In the genomic region with DNA sequence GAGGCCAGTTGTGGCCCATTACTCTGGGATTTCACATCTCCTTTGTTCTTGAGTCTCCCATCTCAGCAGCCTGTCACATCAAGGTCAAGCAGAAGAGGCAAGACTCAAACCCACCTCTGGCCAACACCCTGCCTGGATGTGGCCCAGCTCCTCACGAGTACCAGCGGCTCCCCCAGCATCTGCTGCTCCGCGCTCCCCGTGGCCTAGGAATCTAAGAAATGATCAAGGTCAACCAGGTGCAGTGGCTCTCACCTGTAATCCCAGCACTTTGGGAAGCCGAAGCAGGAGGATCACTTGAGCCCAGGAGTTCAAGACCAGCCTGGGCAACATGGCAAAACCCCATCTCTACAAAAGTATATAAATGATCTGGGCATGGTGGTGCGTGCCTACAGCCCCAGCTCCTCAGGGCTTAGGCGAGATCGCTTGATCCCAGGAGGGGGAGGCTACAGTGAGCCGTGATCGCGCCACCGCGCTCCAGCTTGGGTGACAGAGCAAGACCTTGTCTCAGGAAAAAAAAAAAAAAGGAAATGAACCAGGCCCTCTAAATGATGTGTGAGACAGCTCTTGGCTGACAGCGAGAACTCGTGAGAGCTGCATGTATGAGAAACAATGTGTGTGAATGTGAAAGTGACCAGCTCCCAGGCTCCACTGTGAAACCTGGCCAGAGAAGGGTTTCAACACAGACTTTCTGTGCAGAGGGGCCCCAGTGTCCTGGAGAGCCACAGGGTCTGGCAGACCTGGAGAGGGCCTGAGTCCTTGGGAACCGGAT, we compare ENCODE assay signal across 11 cellular contexts.
DNase-seq lines count a peak whose midpoint lies in the region; ATAC-seq, FAIRE-seq and TF ChIP-seq lines count a peak whose summit lies in the region.
"Had no signal": no experiment of that assay in that cellular context is flagged by ENCODE, and none has a peak within 500 bp of the region (broad histone marks: within the 10 kb centered on the region; RNA-seq: fewer than 3 reads in every experiment).

No MANE protein-coding gene starts in this region.

- H3K79me2 ChIP-seq in PC-3 (ENCODE audit: low read length): no peaks in the 10 kb centered on the region

- CTCF ChIA-PET in PC-3 (lab: Charles Lee): no interaction called here

- peaks cover 20% of the 10 kb centered on the region for H3K4me1 ChIP-seq in PC-3 (ENCODE audit: insufficient read depth, low read length)

- H3K27ac ChIP-seq in PC-3 (ENCODE audit: low read length): no peak overlapping the region

- H2AFZ ChIP-seq in PC-3 (ENCODE audit: low read length): no peak overlapping the region

- ATAC-seq in HG02798 (IDR thresholded peaks at IDR 0.05; ENCODE audit: poor library complexity, unreplicated experiment): peak; percentile 80
- no peak for ATAC-seq in sciatic nerve
- no peak for ATAC-seq in PC-3

- H3K9me3 ChIP-seq in PC-3 (ENCODE audit: low read length): no peaks in the 10 kb centered on the region

- H3K27me3 ChIP-seq in PC-3 (ENCODE audit: low read length): no peaks in the 10 kb centered on the region

- POLR2A ChIA-PET in PC-3 (lab: Charles Lee; ENCODE audit: unreplicated experiment): no interaction called here

- H3K9ac ChIP-seq in PC-3 (ENCODE audit: low read length): no peak overlapping the region

- no peak overlapping the region for H3K4me3 ChIP-seq in PC-3 (ENCODE audit: low read length)

- no peak for FAIRE-seq in GM12892 (lab: Jason Lieb, UNC)

- no peaks in the 10 kb centered on the region for H3K9me2 ChIP-seq in PC-3 (replicated peaks; ENCODE audit: low read length)

- no peaks in the 10 kb centered on the region for H3F3A ChIP-seq in PC-3 (ENCODE audit: low read length, unreplicated experiment)

- no peaks in the 10 kb centered on the region for H4K20me1 ChIP-seq in PC-3 (ENCODE audit: low read length)

- no TSS peak for BruUV-seq in PC-3 (replicated peaks; lab: Mats Ljungman, UMichigan)

- no peak for TF ChIP-seq CTCF in PC-3 (conservative IDR thresholded peaks at IDR 0.05; ENCODE audit: low read depth, low read length)

- DNase-seq in GM12892 (ENCODE audit: insufficient read length) (peak; percentile 47), fibroblast of gingiva (ENCODE audit: low read depth) (peak; percentile 64), sciatic nerve (ENCODE audit: low spot score) (peak; percentile 63), PC-3 (no peak), RPMI8226 (no peak), NCI-H345 treated with DMSO at 0.1 percent for 48 hours (lab: John Stamatoyannopoulos, UW; ENCODE audit: unreplicated experiment) (no peak), NCI-H526 (lab: John Stamatoyannopoulos, UW) (no peak)
- DNase-seq: activated gamma-delta T cell treated with Interleukin-2 at 50 U/mL for 16 hours; KBM-7; stimulated activated CD4-positive, alpha-beta T cell treated with anti-CD3 and anti-CD28 coated beads, Interleukin-4, amount 100 ng/mL, for 1 hour had no signal

- H3K4me2 ChIP-seq in PC-3 (ENCODE audit: low read length): no peak overlapping the region

- no peak for TF ChIP-seq POLR2A in GM12892 (IDR thresholded peaks at IDR 0.05; ENCODE audit: low read depth, low read length)

- H3K36me3 ChIP-seq in PC-3 (ENCODE audit: low read depth, low read length): no peaks in the 10 kb centered on the region

- intact Hi-C loops in sciatic nerve (cut with DNase I) (no loop called here), PC-3 (cut with micrococcal nuclease) (no loop called here)

Comparison
In these comparisons a context has a peak if more than half of its experiments do, and no peak if none do; other contexts are left out.
1. DNase-seq: peak in GM12892 (single experiment), fibroblast of gingiva (single experiment) and sciatic nerve (single experiment); none in PC-3 (single experiment), RPMI8226 (single experiment), NCI-H345 treated with DMSO at 0.1 percent for 48 hours (single experiment) and NCI-H526 (0 of 2).